In genomic region chr20:62387219-62387913, GRCh38 we compare ENCODE assay signal across 8 cellular contexts. TPM values are rescaled to one million over a fixed set of nuclear protein-coding genes. Genes with fewer than 3 reads are reported as not detected.
DNase-seq lines count a peak whose midpoint lies in the region; ATAC-seq and TF ChIP-seq lines count a peak whose summit lies in the region.

No MANE protein-coding gene starts in this region.

- H3K4me1 ChIP-seq in heart right ventricle = peaks cover 8 to 40% (median 27%) of the 10 kb centered on the region in 9 donors
- H3K4me1 ChIP-seq in mesodermal cell (ENCODE audit: control insufficient read depth, insufficient read depth, low read length, poor library complexity, severe bottlenecking) = peaks cover 14% of the 10 kb centered on the region

- in situ Hi-C loops in astrocyte of the spinal cord (cut with HindIII; ENCODE audit: low sequenced_read_pairs) = no loop called here

- ATAC-seq in heart right ventricle (no peak), HG03280 (IDR thresholded peaks at IDR 0.05; ENCODE audit: unreplicated experiment) (no peak), HG03520 (IDR thresholded peaks at IDR 0.05; ENCODE audit: unreplicated experiment) (no peak), HG03521 (IDR thresholded peaks at IDR 0.05; ENCODE audit: unreplicated experiment) (no peak)

- intact Hi-C loops in heart right ventricle (cut with DNase I) = loop anchor here in 7 of 10 donors (2.0 to 10.0 kb wide), 5 partner anchors 85 to 373 kb away; partner anchors contain the start of genes ADRM1 (in 3 of the 7) and MTG2 (in 2 of the 7)
- intact Hi-C loops in cardiac septum (cut with DNase I) = loop anchor here (5.0 to 10.0 kb wide), 2 partner anchors 205 to 363 kb away; partner anchors contain the start of gene MTG2

- H3K36me3 ChIP-seq in heart right ventricle = peaks cover 0 to 50% (median 18%) of the 10 kb centered on the region in 9 donors
- H3K36me3 ChIP-seq in mesodermal cell (ENCODE audit: control insufficient read depth, insufficient read depth, low read length) = peaks cover 55% of the 10 kb centered on the region

- no peaks in the 10 kb centered on the region for H3K9me3 ChIP-seq in heart right ventricle
- no peaks in the 10 kb centered on the region for H3K9me3 ChIP-seq in mesodermal cell (ENCODE audit: control insufficient read depth, low read length)

- H3K4me3 ChIP-seq in heart right ventricle (peak overlapping the region; percentile 76 to 100 (median 92)), astrocyte of the spinal cord (ENCODE audit: low read depth, low read length) (peak overlapping the region; percentile 99), mesodermal cell (ENCODE audit: extremely low read depth, insufficient read depth, low read length, poor library complexity, severe bottlenecking) (peak overlapping the region; percentile 99)

- no peak for DNase-seq in heart right ventricle
- no peak for DNase-seq in cardiac septum (ENCODE audit: low spot score)
- DNase-seq in astrocyte of the spinal cord (ENCODE audit: low read depth, low spot score) = no peak
- no peak for DNase-seq in NCI-H128 (lab: John Stamatoyannopoulos, UW; ENCODE audit: unreplicated experiment)

- TF ChIP-seq CTCF in heart right ventricle (IDR thresholded peaks at IDR 0.05) (no peak), astrocyte of the spinal cord (IDR thresholded peaks at IDR 0.05; ENCODE audit: low read depth, low read length) (no peak)

- H3K27ac ChIP-seq in heart right ventricle (peak overlapping the region; percentile 79 to 99 (median 96)), mesodermal cell (ENCODE audit: low read depth, low read length, severe bottlenecking) (peak overlapping the region; percentile 18)

- 4 to 7% methylated on average over 27 to 47 of the region's 47 CpGs for WGBS in heart right ventricle, 2 donors
- 4 to 6% methylated on average over 30 to 36 of the region's 47 CpGs for WGBS in mesodermal cell (ENCODE audit: insufficient coverage in 2 of 2), 2 experiments

- no peaks in the 10 kb centered on the region for H3K27me3 ChIP-seq in heart right ventricle

RNA-seq across cellular contexts. Expression of gene RPS21, which starts 0.5 kb away (rescaled TPM):
- total RNA-seq in heart right ventricle (100 to 1,000 TPM; 512 to 811 (median 576) TPM), cardiac septum (466 TPM)
- 1,000 to 10,000 TPM; 1,609 to 4,111 TPM for polyA plus RNA-seq in heart right ventricle
- polyA plus RNA-seq in mesodermal cell (2013, experiment 1 of 2) = 1,486 TPM
- polyA plus RNA-seq in mesodermal cell (2013, experiment 2 of 2) = 1,451 TPM

RNA-seq across cellular contexts. Expression of gene CABLES2, which starts 19.7 kb away (rescaled TPM):
- total RNA-seq in heart right ventricle = 10 to 100 TPM in 2 of 10 donors, 1 to 10 TPM in 8; 5.6 to 11.9 (median 8.0) TPM
- 1 to 10 TPM; 2.9 to 6.9 TPM for polyA plus RNA-seq in heart right ventricle
- total RNA-seq in cardiac septum = 10.7 TPM
- polyA plus RNA-seq in mesodermal cell (2013, experiment 1 of 2) = 7.6 TPM
- 7.3 TPM for polyA plus RNA-seq in mesodermal cell (2013, experiment 2 of 2)

RNA-seq across cellular contexts. Expression of gene LAMA5, which starts 20.3 kb away (rescaled TPM):
- 100 to 1,000 TPM in 1 of 10 donors, 10 to 100 TPM in 9; 53.9 to 146 (median 67.2) TPM for total RNA-seq in heart right ventricle
- polyA plus RNA-seq in heart right ventricle = 100 to 1,000 TPM; 103 to 358 TPM
- 101 TPM for total RNA-seq in cardiac septum
- polyA plus RNA-seq in mesodermal cell (2013, experiment 1 of 2) = 124 TPM
- 105 TPM for polyA plus RNA-seq in mesodermal cell (2013, experiment 2 of 2)

RNA-seq across cellular contexts. Expression of gene RBBP8NL, which starts 40.0 kb away (rescaled TPM):
- total RNA-seq in heart right ventricle (not detected), cardiac septum (not detected)
- polyA plus RNA-seq in heart right ventricle = not detected
- not detected for polyA plus RNA-seq in mesodermal cell (2013, experiment 1 of 2)
- polyA plus RNA-seq in mesodermal cell (2013, experiment 2 of 2) = not detected
